In the genomic region with DNA sequence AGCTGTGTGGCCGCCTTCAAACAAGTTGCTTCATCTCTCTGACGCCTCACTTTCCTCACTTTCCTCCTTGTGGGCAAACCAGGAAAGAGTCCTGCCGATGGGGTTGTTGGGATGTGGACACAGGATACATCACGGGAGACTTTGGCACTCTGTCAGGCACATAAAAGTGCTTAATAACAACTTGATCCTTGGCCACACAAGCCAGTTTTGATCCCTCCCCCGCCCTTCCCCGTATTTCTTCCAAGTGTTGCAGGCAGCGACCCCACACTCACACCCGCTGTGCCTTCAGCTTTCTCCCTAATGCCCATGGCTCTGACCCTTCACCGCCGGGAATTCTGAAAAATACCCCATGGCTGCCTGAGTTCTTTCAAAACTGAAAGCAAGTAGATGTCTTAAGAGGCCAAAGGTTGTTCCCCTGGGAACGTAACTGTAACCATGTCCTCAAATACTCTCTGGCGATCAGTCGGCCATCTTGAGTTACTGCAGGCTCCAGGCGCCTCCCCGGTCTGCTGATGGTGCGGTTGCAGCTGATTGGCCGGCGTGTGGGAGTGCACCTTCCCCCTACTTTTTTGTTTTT, we compare ENCODE assay signal across 10 cellular contexts. TPM values are rescaled to one million over a fixed set of nuclear protein-coding genes. Genes with fewer than 3 reads are reported as not detected.
DNase-seq lines count a peak whose midpoint lies in the region; ATAC-seq and TF ChIP-seq lines count a peak whose summit lies in the region.
"Had no signal": no experiment of that assay in that cellular context is flagged by ENCODE, and none has a peak within 500 bp of the region (broad histone marks: within the 10 kb centered on the region; RNA-seq: fewer than 3 reads in every experiment).

No MANE protein-coding gene starts in this region.

- H3K36me3 ChIP-seq in ACC112 (ENCODE audit: insufficient read depth, low read length) (no peaks in the 10 kb centered on the region), OCI-LY1 (ENCODE audit: insufficient read depth, low read length) (no peaks in the 10 kb centered on the region), muscle layer of colon (ENCODE audit: insufficient read depth, low read length) (no peaks in the 10 kb centered on the region)

- H3K27ac ChIP-seq in ACC112 (ENCODE audit: low read depth, low read length) (no peak overlapping the region), OCI-LY1 (ENCODE audit: low read depth, low read length, poor library complexity, severe bottlenecking) (no peak overlapping the region), muscle layer of colon (ENCODE audit: low read depth, low read length) (peak overlapping the region; percentile 84)

- H3K9me2 ChIP-seq in OCI-LY1 (ENCODE audit: low read depth, low read length), result no peaks in the 10 kb centered on the region

- H2AFZ ChIP-seq in ACC112 (ENCODE audit: low read length, unreplicated experiment), result peak overlapping the region; percentile 2
- peak overlapping the region; percentile 8 for H2AFZ ChIP-seq in OCI-LY1 (ENCODE audit: low read length)

- no peak for ATAC-seq in GM19395 (IDR thresholded peaks at IDR 0.05; ENCODE audit: unreplicated experiment)

- no peaks in the 10 kb centered on the region for H3K36me3 Mint-ChIP-seq in HFFc6 (ENCODE audit: low read depth)
- no peaks in the 10 kb centered on the region for H3K36me3 Mint-ChIP-seq in mesothelial cell of epicardium
- H3K36me3 Mint-ChIP-seq: brain had no signal

- H3F3A ChIP-seq in OCI-LY1 (ENCODE audit: insufficient read depth, low read length), result no peaks in the 10 kb centered on the region

- H4K20me1 ChIP-seq in OCI-LY1 (ENCODE audit: insufficient read depth, low read length), result no peaks in the 10 kb centered on the region

- H3K9ac ChIP-seq in OCI-LY1 (ENCODE audit: low read length) (no peak overlapping the region; the same call in 1 of the 2 replicates), muscle layer of colon (ENCODE audit: low read length) (peak overlapping the region; percentile 42)

- H3K4me1 Mint-ChIP-seq in HFFc6 (ENCODE audit: low read depth) (no peaks in the 10 kb centered on the region), mesothelial cell of epicardium (no peaks in the 10 kb centered on the region)

- no peak overlapping the region for H3K4me3 ChIP-seq in ACC112 (ENCODE audit: low read depth, low read length)
- peak overlapping the region; percentile 30 for H3K4me3 ChIP-seq in OCI-LY1 (ENCODE audit: low read depth, low read length, poor library complexity, severe bottlenecking)
- H3K4me3 ChIP-seq in muscle layer of colon (ENCODE audit: low read depth in 1 of 2, low read length in 2 of 2), result peak overlapping the region in 1 of 2 donors; percentile 36

- no peak overlapping the region for H3K27ac Mint-ChIP-seq in HFFc6
- no peak overlapping the region for H3K27ac Mint-ChIP-seq in mesothelial cell of epicardium

- peak overlapping the region; percentile 43 for H3K4me2 ChIP-seq in OCI-LY1 (ENCODE audit: low read length)

- H3K9me3 ChIP-seq in OCI-LY1 (ENCODE audit: low read length) (no peaks in the 10 kb centered on the region), muscle layer of colon (ENCODE audit: low read length) (no peaks in the 10 kb centered on the region)

- DNase-seq in fibroblast of peridontal ligament (ENCODE audit: extremely low read depth), result peak; percentile 50
- no peak for DNase-seq in HFFc6
- no peak for DNase-seq in stimulated activated naive CD4-positive, alpha-beta T cell (lab: John Stamatoyannopoulos, UW)
- DNase-seq in mesothelial cell of epicardium (ENCODE audit: low spot score in 2 of 2, unreplicated experiment in 2 of 2), result no peak
- DNase-seq: NCI-H1048 had no signal

- H3K27me3 ChIP-seq in ACC112 (ENCODE audit: insufficient read depth, low read length) (no peaks in the 10 kb centered on the region), OCI-LY1 (ENCODE audit: insufficient read depth, low read length) (no peaks in the 10 kb centered on the region), muscle layer of colon (ENCODE audit: control insufficient read depth in 1 of 2, insufficient read depth in 2 of 2, low read length in 2 of 2) (no peaks in the 10 kb centered on the region)

- H3K27me3 Mint-ChIP-seq in HFFc6 (ENCODE audit: insufficient read depth) (peaks cover 17% of the 10 kb centered on the region), mesothelial cell of epicardium (ENCODE audit: low read depth) (no peaks in the 10 kb centered on the region)

- H3K4me3 Mint-ChIP-seq in HFFc6 (no peak overlapping the region), mesothelial cell of epicardium (no peak overlapping the region)

- H3K9me3 Mint-ChIP-seq in HFFc6 (no peaks in the 10 kb centered on the region), mesothelial cell of epicardium (no peaks in the 10 kb centered on the region)

- H3K4me1 ChIP-seq in ACC112 (ENCODE audit: control insufficient read depth, insufficient read depth, low read length, unreplicated experiment) (peaks cover 5% of the 10 kb centered on the region), OCI-LY1 (ENCODE audit: insufficient read depth, low read length, severe bottlenecking) (peaks cover 39% of the 10 kb centered on the region), muscle layer of colon (ENCODE audit: insufficient read depth, low read length) (peaks cover 19% of the 10 kb centered on the region)

- H3K79me2 ChIP-seq in ACC112 (ENCODE audit: control insufficient read depth, insufficient read depth, low read length, unreplicated experiment) (no peaks in the 10 kb centered on the region), OCI-LY1 (ENCODE audit: insufficient read depth, low read length) (no peaks in the 10 kb centered on the region)

- TF ChIP-seq CTCF in OCI-LY1 (IDR thresholded peaks at IDR 0.05; ENCODE audit: low read length) (no peak), HFFc6 (IDR thresholded peaks at IDR 0.05) (no peak), mesothelial cell of epicardium (IDR thresholded peaks at IDR 0.05; ENCODE audit: unreplicated experiment) (no peak)

RNA-seq across cellular contexts. Expression of gene ARHGEF37, which starts 59.8 kb away (rescaled TPM):
- under 1 TPM; 0.31 to 0.81 (median 0.38) TPM for total RNA-seq in HFFc6 (2021; fragmentation: NEBNext Ultra II Directional; extraction: Animal tissue kit (Norgen Biotek cat#: 25700))
- total RNA-seq in mesothelial cell of epicardium, result 9.1 to 10.1 TPM (median 10.0 TPM) in 3 replicates
